4 cellular contexts compared by ENCODE assay signal in the genomic region with DNA sequence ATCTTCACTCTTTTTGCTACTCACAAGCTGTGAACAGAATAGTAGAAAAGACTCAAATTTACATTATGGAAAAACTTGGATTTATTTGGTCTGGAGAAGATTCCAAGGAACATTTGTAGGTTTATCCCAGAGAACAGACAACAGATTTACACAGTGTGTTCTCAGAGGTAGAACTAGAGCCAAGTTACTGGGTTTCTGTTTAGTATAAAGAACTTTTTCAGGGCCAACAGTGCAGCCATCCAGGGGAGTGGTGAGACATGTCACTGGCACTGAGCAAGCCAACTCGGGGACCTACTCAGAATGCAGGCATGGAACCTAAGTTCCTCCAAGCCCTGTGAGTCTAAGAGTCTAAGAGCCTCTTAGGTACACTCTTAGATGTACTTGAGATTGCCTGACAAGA.
"Had no signal": no experiment of that assay in that cellular context is flagged by ENCODE, and none has a peak within 500 bp of the region (broad histone marks: within the 10 kb centered on the region; RNA-seq: fewer than 3 reads in every experiment).

No MANE protein-coding gene starts in this region.

- DNase-seq: IMR-90 had no signal

- H3K27ac ChIP-seq: HL-60 had no signal

- ATAC-seq: HepG2, K562 had no signal

- H3K4me3 ChIP-seq: K562 had no signal
